ENCODE assay signal across 23 cellular contexts in the genomic region with DNA sequence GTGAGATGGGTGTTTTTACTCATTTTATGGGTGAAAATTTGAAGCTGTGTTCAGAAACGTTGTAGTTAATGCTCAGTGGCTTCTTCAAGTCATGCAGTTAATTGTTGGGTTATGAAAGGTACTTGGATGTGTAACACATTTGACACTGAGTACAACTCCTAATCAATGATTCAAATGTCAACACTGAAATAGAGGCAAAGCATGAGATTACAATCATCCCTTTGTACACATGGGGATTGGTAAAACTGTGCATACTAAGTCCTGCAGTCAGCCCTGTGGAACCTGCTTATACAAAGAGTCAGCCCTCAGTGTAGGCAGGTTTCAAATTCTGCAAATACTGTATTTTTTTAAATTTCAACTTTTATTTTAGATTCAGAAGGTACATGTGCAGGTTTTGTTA. TPM values are rescaled to one million over a fixed set of nuclear protein-coding genes. Genes with fewer than 3 reads are reported as not detected.
A peak's percentile ranks its signal among the peaks of the same experiment; 100 is the strongest.
DNase-seq lines count a peak whose midpoint lies in the region; ATAC-seq and TF ChIP-seq lines count a peak whose summit lies in the region.
"Had no signal": no experiment of that assay in that cellular context is flagged by ENCODE, and none has a peak within 500 bp of the region (broad histone marks: within the 10 kb centered on the region; RNA-seq: fewer than 3 reads in every experiment).

No MANE protein-coding gene starts in this region.

- peak overlapping the region; percentile 75 for H2BK5ac ChIP-seq in IMR-90 (ENCODE audit: low read depth, low read length, poor library complexity, severe bottlenecking)

- H3K9ac ChIP-seq in IMR-90 (ENCODE audit: low read depth, low read length) = peak overlapping the region; percentile 73
- peak overlapping the region; percentile 91 for H3K9ac ChIP-seq in skeletal muscle satellite cell (ENCODE audit: low read depth, low read length)
- H3K9ac ChIP-seq: BLaER1 treated with 17β-estradiol and CSF1 and Interleukin-3, amounts not matched to agents 10 nM and 100 nM had no signal

- dilution Hi-C loops in IMR-90 (cut with HindIII; ENCODE audit: low sequenced_read_pairs, unreplicated experiment) = no loop called here

- peak overlapping the region; percentile 68; the same call in 1 of the 2 replicates for H2AK5ac ChIP-seq in IMR-90 (ENCODE audit: low read depth, low read length)

- H3K4me2 ChIP-seq in IMR-90 (ENCODE audit: low read depth, low read length) (peak overlapping the region; percentile 99), skeletal muscle satellite cell (ENCODE audit: low read length) (peak overlapping the region; percentile 81)

- no peak overlapping the region for H2AK9ac ChIP-seq in IMR-90 (replicated peaks; ENCODE audit: low read depth, low read length, poor library complexity)

- POLR2A ChIA-PET in IMR-90 (lab: Charles Lee; ENCODE audit: unreplicated experiment) = no interaction called here

- TF ChIP-seq CTCF in IMR-90 (conservative IDR thresholded peaks at IDR 0.05; ENCODE audit: low read depth, low read length) (no peak), VCaP (conservative IDR thresholded peaks at IDR 0.05) (no peak), gastroesophageal sphincter (IDR thresholded peaks at IDR 0.05) (no peak)

- in situ Hi-C loops in IMR-90 (cut with MboI; ENCODE audit: low sequenced_read_pairs) = loop anchor here (5.0 kb wide), 1 partner anchor 68 kb away; no protein-coding TSS in a partner anchor

- H3K4me3 ChIP-seq in IMR-90 (ENCODE audit: insufficient read depth, low read depth, low read length) = no peak overlapping the region
- peak overlapping the region in 1 of 2 donors; percentile 78 for H3K4me3 ChIP-seq in gastroesophageal sphincter
- H3K4me3 ChIP-seq in skeletal muscle satellite cell (ENCODE audit: low read length) = peak overlapping the region; percentile 64
- H3K4me3 ChIP-seq: BLaER1 treated with 17β-estradiol and CSF1 and Interleukin-3, amounts not matched to agents 10 nM and 100 nM; mucosa of descending colon; thoracic aorta had no signal

- peak overlapping the region; percentile 84; the same call in 1 of the 2 replicates for H3K27ac ChIP-seq in IMR-90 (ENCODE audit: insufficient read depth, low read length)
- H3K27ac ChIP-seq in VCaP = peak overlapping the region; percentile 83
- peak overlapping the region in 3 of 4 donors; percentile 68 to 89 (median 78) for H3K27ac ChIP-seq in gastroesophageal sphincter
- H3K27ac ChIP-seq: BLaER1 treated with 17β-estradiol and CSF1 and Interleukin-3, amounts not matched to agents 10 nM and 100 nM had no signal

- peak overlapping the region; percentile 71 for H3K18ac ChIP-seq in IMR-90 (ENCODE audit: low read depth, low read length)

- H3K9me3 ChIP-seq in IMR-90 (ENCODE audit: control insufficient read depth, insufficient read depth, low read length) = no peaks in the 10 kb centered on the region
- H3K9me3 ChIP-seq in gastroesophageal sphincter = no peaks in the 10 kb centered on the region
- no peaks in the 10 kb centered on the region for H3K9me3 ChIP-seq in skeletal muscle satellite cell (replicated peaks; ENCODE audit: low read length)
- H3K9me3 ChIP-seq: mucosa of descending colon, thoracic aorta had no signal

- peak overlapping the region; percentile 84; the same call in 2 of the 3 replicates for H2BK15ac ChIP-seq in IMR-90 (ENCODE audit: low read depth, low read length)

- H4K20me1 ChIP-seq in IMR-90 (ENCODE audit: insufficient read depth, low read length) = peaks cover 11% of the 10 kb centered on the region; the same call in 1 of the 2 replicates
- H4K20me1 ChIP-seq: BLaER1 treated with 17β-estradiol and CSF1 and Interleukin-3, amounts not matched to agents 10 nM and 100 nM had no signal

- H4K5ac ChIP-seq in IMR-90 (ENCODE audit: low read depth, low read length) = peak overlapping the region; percentile 36

- TF ChIP-seq POLR2A in IMR-90 (IDR thresholded peaks at IDR 0.05; ENCODE audit: low read depth, low read length) = no peak; the same call in 1 of the 2 replicates
- no peak for TF ChIP-seq POLR2A in gastroesophageal sphincter (IDR thresholded peaks at IDR 0.05)

- peak overlapping the region; percentile 85 for H4K91ac ChIP-seq in IMR-90 (ENCODE audit: insufficient read depth, low read depth, low read length)

- no TSS peak for BruUV-seq in IMR-90 (replicated peaks; lab: Mats Ljungman, UMichigan)

- peak overlapping the region; percentile 38 for H3K14ac ChIP-seq in IMR-90 (replicated peaks; ENCODE audit: low read depth, low read length)

- no peak for DNase-seq in IMR-90
- DNase-seq in effector memory CD8-positive, alpha-beta T cell = no peak
- DNase-seq: activated CD4-positive, alpha-beta T cell treated with anti-CD3 and anti-CD28 coated beads, Interleukin-2, amount 50 U/mL, for 4 hours; activated T-cell treated with anti-CD3 and anti-CD28 coated beads, Interleukin-2, amount 50 U/mL, for 24 hours; dermis blood vessel endothelial cell; GF-D8; kidney glomerular epithelial cell; mucosa of descending colon; NCI-H2029 treated with DMSO at 0.1 percent for 48 hours; NCI-H524; nucleus accumbens; small intestine; stimulated activated CD4-positive, alpha-beta T cell treated with anti-CD3 and anti-CD28 coated beads, Interleukin-4, amount 100 ng/mL, for 4 hours; stimulated activated CD8-positive, alpha-beta memory T cell treated with anti-CD3 and anti-CD28 coated beads, Interleukin-4, amount 100 ng/mL, for 48 hours had no signal

- H3K36me3 ChIP-seq in IMR-90 (ENCODE audit: control insufficient read depth, insufficient read depth, low read length) (no peaks in the 10 kb centered on the region), gastroesophageal sphincter (no peaks in the 10 kb centered on the region), skeletal muscle satellite cell (ENCODE audit: insufficient read depth, low read length) (peaks cover 4% of the 10 kb centered on the region)
- H3K36me3 ChIP-seq: BLaER1 treated with 17β-estradiol and CSF1 and Interleukin-3, amounts not matched to agents 10 nM and 100 nM; thoracic aorta had no signal

- ATAC-seq in IMR-90 (ENCODE audit: low read depth) (no peak), gastroesophageal sphincter (no peak), HG02763 (IDR thresholded peaks at IDR 0.05; ENCODE audit: unreplicated experiment) (no peak), HG03565 (IDR thresholded peaks at IDR 0.05; ENCODE audit: unreplicated experiment) (no peak)
- no peak for ATAC-seq in effector memory CD8-positive, alpha-beta T cell (replicated peaks)
- ATAC-seq: activated naive CD4-positive, alpha-beta T cell treated with anti-CD3 and anti-CD28 coated beads, Interleukin-2, amount 50 U/mL, for 72 hours; mucosa of descending colon had no signal

- H3K4me3 Mint-ChIP-seq in effector memory CD8-positive, alpha-beta T cell = no peak overlapping the region
- H3K4me3 Mint-ChIP-seq: activated T-cell treated with anti-CD3 and anti-CD28 coated beads, Interleukin-2, amount 50 U/mL, for 24 hours had no signal

- intact Hi-C loops in IMR-90 (cut with micrococcal nuclease) = loop anchor here (5.0 to 10.0 kb wide), 2 partner anchors 203 to 420 kb away; partner anchors contain the start of gene GRPEL2

- no peaks in the 10 kb centered on the region for H3K36me3 Mint-ChIP-seq in effector memory CD8-positive, alpha-beta T cell (ENCODE audit: insufficient read depth)

- CTCF ChIA-PET in IMR-90 (lab: Yijun Ruan, JAX) = interaction anchor here (1.4 kb wide), 1 partner anchor 8 kb away, joined by 5 read pairs; no protein-coding TSS in a partner anchor

- H3K4me1 ChIP-seq in IMR-90 (ENCODE audit: control insufficient read depth, insufficient read depth, low read length) = peaks cover 15% of the 10 kb centered on the region
- peaks cover 0 to 44% (median 21%) of the 10 kb centered on the region in 3 donors for H3K4me1 ChIP-seq in gastroesophageal sphincter
- peaks cover 30% of the 10 kb centered on the region for H3K4me1 ChIP-seq in skeletal muscle satellite cell (ENCODE audit: control insufficient read depth, insufficient read depth, low read length)

- no peak for TF ChIP-seq EP300 in gastroesophageal sphincter (IDR thresholded peaks at IDR 0.05)

- H2BK20ac ChIP-seq in IMR-90 (ENCODE audit: low read depth, low read length) = peak overlapping the region; percentile 78

- no peaks in the 10 kb centered on the region for H3K27me3 ChIP-seq in IMR-90 (ENCODE audit: control insufficient read depth, insufficient read depth, low read length)
- H3K27me3 ChIP-seq in gastroesophageal sphincter = no peaks in the 10 kb centered on the region
- no peaks in the 10 kb centered on the region for H3K27me3 ChIP-seq in skeletal muscle satellite cell (ENCODE audit: control insufficient read depth, insufficient read depth, low read length)

- no peak for TF ChIP-seq RAD21 in IMR-90 (IDR thresholded peaks at IDR 0.05; ENCODE audit: low read length)

- no CpG with 5 or more reads among the region's 1 CpG for WGBS in IMR-90 (ENCODE audit: extremely low coverage in 2 of 2, insufficient read length in 1 of 2), 2 experiments
- WGBS in gastroesophageal sphincter (ENCODE audit: low coverage in 1 of 2), 2 donors = 43 to 67% methylated on average over 1 of the region's 1 CpG

- peaks cover 28 to 55% of the 10 kb centered on the region in 2 experiments for H3K79me1 ChIP-seq in IMR-90 (ENCODE audit: low read depth in 1 of 2, low read length in 2 of 2)

- H3K9me3 Mint-ChIP-seq in effector memory CD8-positive, alpha-beta T cell = no peaks in the 10 kb centered on the region
- H3K9me3 Mint-ChIP-seq: activated naive CD4-positive, alpha-beta T cell treated with anti-CD3 and anti-CD28 coated beads, Interleukin-2, amount 50 U/mL, for 72 hours; activated T-cell treated with anti-CD3 and anti-CD28 coated beads, Interleukin-2, amount 50 U/mL, for 24 hours had no signal

- peaks cover 14% of the 10 kb centered on the region for H3K9me1 ChIP-seq in IMR-90 (ENCODE audit: insufficient read depth, low read length)

- H3K27me3 Mint-ChIP-seq in effector memory CD8-positive, alpha-beta T cell = peaks cover 25 to 34% of the 10 kb centered on the region in 2 donors

- no peak overlapping the region for H3K27ac Mint-ChIP-seq in effector memory CD8-positive, alpha-beta T cell
- H3K27ac Mint-ChIP-seq: activated naive CD4-positive, alpha-beta T cell treated with anti-CD3 and anti-CD28 coated beads, Interleukin-2, amount 50 U/mL, for 72 hours; activated T-cell treated with anti-CD3 and anti-CD28 coated beads, Interleukin-2, amount 50 U/mL, for 24 hours had no signal

- peak overlapping the region; percentile 57 for H3K56ac ChIP-seq in IMR-90 (ENCODE audit: extremely low read depth, insufficient read depth, low read length)

- peak overlapping the region; percentile 22 to 53; a peak in 2 of 4 replicates for H4K8ac ChIP-seq in IMR-90 (ENCODE audit: low read depth in 2 of 2, low read length in 2 of 2)

- peak overlapping the region; percentile 92 for H3K23ac ChIP-seq in IMR-90 (ENCODE audit: low read depth, low read length)

- peak overlapping the region; percentile 79; the same call in 1 of the 2 replicates for H3K4ac ChIP-seq in IMR-90 (ENCODE audit: low read depth, low read length)

- H2BK120ac ChIP-seq in IMR-90 (ENCODE audit: low read depth, low read length) = peak overlapping the region; percentile 74

- no peak overlapping the region for H2AFZ ChIP-seq in IMR-90 (replicated peaks; ENCODE audit: low read length, poor library complexity)

- peaks cover 2 to 5% of the 10 kb centered on the region in 2 donors for H3K4me1 Mint-ChIP-seq in effector memory CD8-positive, alpha-beta T cell (ENCODE audit: low read depth in 2 of 2)

RNA-seq across cellular contexts. Expression of gene ABLIM3, which starts 3.3 kb away (rescaled TPM):
- 33.3 and 34.2 TPM in 2 replicates for total RNA-seq in IMR-90 (2012; rRNA removed)
- polyA plus RNA-seq in IMR-90 (2012; rRNA removed) = 69.9 and 71.1 TPM in 2 replicates
- polyA plus RNA-seq in IMR-90 (2012; cell fraction: cytosol; rRNA removed) = 33.1 and 46.6 TPM in 2 replicates
- 125 and 174 TPM in 2 replicates for polyA plus RNA-seq in IMR-90 (2012; cell fraction: nucleus; rRNA removed; ENCODE audit: low replicate concordance)
- total RNA-seq in gastroesophageal sphincter = 10 to 100 TPM; 14.8 to 50.7 (median 25.4) TPM
- total RNA-seq in skeletal muscle satellite cell (2012; rRNA removed) = 62.1 and 94.6 TPM in 2 replicates
- total RNA-seq: OCI-LY7 had no signal
